8 cellular contexts compared by ENCODE assay signal in genomic region chr6:35919085-35919826, GRCh38. TPM values are rescaled to one million over a fixed set of nuclear protein-coding genes. Genes with fewer than 3 reads are reported as not detected.
A peak's percentile ranks its signal among the peaks of the same experiment; 100 is the strongest.
DNase-seq lines count a peak whose midpoint lies in the region; ATAC-seq and TF ChIP-seq lines count a peak whose summit lies in the region.

No MANE protein-coding gene starts in this region.

- peaks cover 0 to 39% (median 13%) of the 10 kb centered on the region in 3 donors for H3K4me1 ChIP-seq in gastroesophageal sphincter

- 28 to 52% methylated on average over 9 of the region's 9 CpGs for WGBS in gastroesophageal sphincter (ENCODE audit: low coverage in 1 of 2), 2 donors

- H3K4me3 ChIP-seq in gastroesophageal sphincter (peak overlapping the region; percentile 65 to 75), retinal pigment epithelial cell (ENCODE audit: low read length) (peak overlapping the region; percentile 82)

- DNase-seq in DMS153 (lab: John Stamatoyannopoulos, UW) = peak; percentile 10
- DNase-seq in DMS153 treated with DMSO at 0.1 percent for 48 hours (lab: John Stamatoyannopoulos, UW; ENCODE audit: unreplicated experiment) = no peak
- peak; percentile 44 for DNase-seq in HT-29 (ENCODE audit: low spot score)
- DNase-seq in retinal pigment epithelial cell (ENCODE audit: low read depth) = no peak
- DNase-seq in hippocampal formation (lab: John Stamatoyannopoulos, UW) = no peak
- DNase-seq in inferior parietal cortex (ENCODE audit: extremely low spot score) = no peak

- H3K9me3 ChIP-seq in gastroesophageal sphincter = no peaks in the 10 kb centered on the region

- no peaks in the 10 kb centered on the region for H3K27me3 ChIP-seq in gastroesophageal sphincter

- no peak for ATAC-seq in gastroesophageal sphincter

- TF ChIP-seq POLR2A in gastroesophageal sphincter (IDR thresholded peaks at IDR 0.05) = no peak

- peaks cover 0 to 17% of the 10 kb centered on the region in 2 donors for H3K36me3 ChIP-seq in gastroesophageal sphincter

- H3K27ac ChIP-seq in VCaP (peak overlapping the region; percentile 81), gastroesophageal sphincter (peak overlapping the region in 2 of 4 donors; percentile 77 to 89)

- TF ChIP-seq EP300 in gastroesophageal sphincter (IDR thresholded peaks at IDR 0.05) = no peak

- no peak for TF ChIP-seq CTCF in VCaP (conservative IDR thresholded peaks at IDR 0.05)
- no peak for TF ChIP-seq CTCF in gastroesophageal sphincter (IDR thresholded peaks at IDR 0.05)
- no peak for TF ChIP-seq CTCF in retinal pigment epithelial cell (conservative IDR thresholded peaks at IDR 0.05; ENCODE audit: low read depth, low read length)

RNA-seq across cellular contexts. Expression of gene SRPK1, which starts 1.6 kb away (rescaled TPM):
- total RNA-seq in HT-29 (2014; rRNA removed; shearing (Covaris generic)) = 50.7 and 59.8 TPM in 2 replicates
- total RNA-seq in gastroesophageal sphincter = 10 to 100 TPM; 32.2 to 45.0 (median 37.4) TPM

Comparison
In these comparisons a context has a peak if more than half of its experiments do, and no peak if none do; other contexts are left out.
1. DNase-seq: peak in DMS153 (single experiment) and HT-29 (single experiment); none in DMS153 treated with DMSO at 0.1 percent for 48 hours (single experiment), retinal pigment epithelial cell (single experiment), hippocampal formation (0 of 2) and inferior parietal cortex (single experiment).